1 cellular context compared by ENCODE assay signal in the genomic region with DNA sequence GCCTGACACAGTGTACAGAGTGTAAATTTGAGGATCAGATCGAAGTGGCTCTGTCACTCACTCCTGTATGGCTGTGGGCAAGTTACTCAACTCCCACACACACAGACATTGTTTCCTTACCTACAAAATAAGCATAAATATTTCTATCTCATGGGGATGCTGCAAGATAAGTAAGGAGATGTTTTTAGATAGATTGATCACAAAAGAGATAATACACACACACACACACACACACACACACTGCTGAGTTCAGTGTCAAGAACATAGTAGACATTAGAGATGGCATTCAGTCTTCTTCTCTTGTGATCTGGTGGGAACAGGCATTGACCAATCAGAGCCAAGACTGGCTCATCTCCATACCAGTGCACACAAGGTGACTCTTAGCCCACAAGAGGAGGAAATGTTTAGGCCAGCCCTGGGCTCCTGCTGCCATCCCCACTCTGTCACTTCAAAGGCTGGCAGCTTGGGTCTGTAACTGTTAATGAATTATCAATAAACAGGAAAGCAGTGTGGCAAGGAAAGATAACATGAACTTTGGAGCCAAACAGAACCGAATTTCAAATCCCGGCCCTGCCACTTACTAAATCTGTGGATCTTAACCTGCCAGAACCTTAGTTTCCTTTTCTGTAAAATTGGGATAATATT.
A peak's percentile ranks its signal among the peaks of the same experiment; 100 is the strongest.
TF ChIP-seq lines count a peak whose summit lies in the region.

No MANE protein-coding gene starts in this region.

TF ChIP-seq in HepG2, 621 proteins besides CTCF, POLR2A, EP300 and RAD21 (continued from another document and continues in another):
- TF ChIP-seq ZSCAN25 (CRISPR knock-in tag; IDR thresholded peaks at IDR 0.05) (peak; percentile 67; the same call in 1 of the 2 replicates), DMAP1 (CRISPR knock-in tag; IDR thresholded peaks at IDR 0.05) (peak; percentile 66; the same call in 1 of the 2 replicates), DDIT3 (CRISPR knock-in tag; IDR thresholded peaks at IDR 0.05) (no peak), ZNF704 (CRISPR knock-in tag; IDR thresholded peaks at IDR 0.05; ENCODE audit: borderline replicate concordance) (no peak), ZBTB43 (CRISPR knock-in tag; conservative IDR thresholded peaks at IDR 0.05) (peak; percentile 77), ZHX2 (IDR thresholded peaks at IDR 0.05; ENCODE audit: low read depth) (0 out of 2 replicates have a peak, but pooled peaks have one; percentile 43), ZHX2 (CRISPR knock-in tag; IDR thresholded peaks at IDR 0.05; ENCODE audit: borderline replicate concordance) (no peak), NCOA1 (CRISPR knock-in tag; IDR thresholded peaks at IDR 0.05) (peak; percentile 95; the same call in 1 of the 2 replicates), LRRFIP1 (CRISPR knock-in tag; conservative IDR thresholded peaks at IDR 0.05) (no peak), FOSL2 (CRISPR knock-in tag; IDR thresholded peaks at IDR 0.05) (peak; percentile 73), FOXP4 (CRISPR knock-in tag; IDR thresholded peaks at IDR 0.05) (peak; percentile 99), HNRNPLL (IDR thresholded peaks at IDR 0.05; ENCODE audit: low read depth, low read length, poor library complexity, severe bottlenecking) (no peak), TMF1 (CRISPR knock-in tag; IDR thresholded peaks at IDR 0.05; ENCODE audit: low read depth) (no peak), ZNF883 (CRISPR knock-in tag; IDR thresholded peaks at IDR 0.05; ENCODE audit: not compliant biosample characterization) (no peak), ZNF841 (CRISPR knock-in tag; IDR thresholded peaks at IDR 0.05; ENCODE audit: borderline replicate concordance) (no peak), ZNF136 (CRISPR knock-in tag; IDR thresholded peaks at IDR 0.05; ENCODE audit: low read depth) (no peak), MYNN (CRISPR knock-in tag; IDR thresholded peaks at IDR 0.05; ENCODE audit: low read depth) (no peak), STAT6 (CRISPR knock-in tag; IDR thresholded peaks at IDR 0.05; ENCODE audit: borderline replicate concordance) (peak; percentile 89; the same call in 1 of the 2 replicates), ATF7 (IDR thresholded peaks at IDR 0.05) (no peak), ATF7 (CRISPR knock-in tag; IDR thresholded peaks at IDR 0.05) (no peak; the same call in 1 of the 2 replicates), ELK4 (CRISPR knock-in tag; IDR thresholded peaks at IDR 0.05; ENCODE audit: borderline replicate concordance) (no peak), ARNTL (CRISPR knock-in tag; IDR thresholded peaks at IDR 0.05) (peak; percentile 80; the same call in 1 of the 2 replicates), TBL1XR1 (IDR thresholded peaks at IDR 0.05; ENCODE audit: borderline replicate concordance, low read length, partially characterized antibody) (peak; percentile 27), HMG20B (CRISPR knock-in tag; conservative IDR thresholded peaks at IDR 0.05) (peak; percentile 95), JUND (CRISPR knock-in tag; IDR thresholded peaks at IDR 0.05) (peak; percentile 68), HDAC1 (CRISPR knock-in tag; IDR thresholded peaks at IDR 0.05) (peak; percentile 92), NFKB2 (CRISPR knock-in tag; IDR thresholded peaks at IDR 0.05; ENCODE audit: borderline replicate concordance) (no peak), PHF21A (CRISPR knock-in tag; IDR thresholded peaks at IDR 0.05) (peak; percentile 99), ZNF362 (CRISPR knock-in tag; IDR thresholded peaks at IDR 0.05; ENCODE audit: borderline replicate concordance) (peak; percentile 70; the same call in 1 of the 2 replicates), ZNF343 (CRISPR knock-in tag; IDR thresholded peaks at IDR 0.05) (no peak), ZFP90 (CRISPR knock-in tag; IDR thresholded peaks at IDR 0.05; ENCODE audit: borderline replicate concordance) (peak; percentile 66; the same call in 1 of the 2 replicates), BORCS8-MEF2B (CRISPR knock-in tag; IDR thresholded peaks at IDR 0.05) (0 out of 2 replicates have a peak, but pooled peaks have one; percentile 64), SAP130 (CRISPR knock-in tag; IDR thresholded peaks at IDR 0.05; ENCODE audit: low read depth) (peak; percentile 90), ISL2 (CRISPR knock-in tag; IDR thresholded peaks at IDR 0.05) (peak; percentile 96)
- TF ChIP-seq, protein P1, sequence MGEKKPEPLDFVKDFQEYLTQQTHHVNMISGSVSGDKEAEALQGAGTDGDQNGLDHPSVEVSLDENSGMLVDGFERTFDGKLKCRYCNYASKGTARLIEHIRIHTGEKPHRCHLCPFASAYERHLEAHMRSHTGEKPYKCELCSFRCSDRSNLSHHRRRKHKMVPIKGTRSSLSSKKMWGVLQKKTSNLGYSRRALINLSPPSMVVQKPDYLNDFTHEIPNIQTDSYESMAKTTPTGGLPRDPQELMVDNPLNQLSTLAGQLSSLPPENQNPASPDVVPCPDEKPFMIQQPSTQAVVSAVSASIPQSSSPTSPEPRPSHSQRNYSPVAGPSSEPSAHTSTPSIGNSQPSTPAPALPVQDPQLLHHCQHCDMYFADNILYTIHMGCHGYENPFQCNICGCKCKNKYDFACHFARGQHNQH (CRISPR knock-in tag; IDR thresholded peaks at IDR 0.05) = no peak
